7 cellular contexts compared by ENCODE assay signal in genomic region chr1:8283058-8283884, GRCh38. TPM values are rescaled to one million over a fixed set of nuclear protein-coding genes. Genes with fewer than 3 reads are reported as not detected.
DNase-seq lines count a peak whose midpoint lies in the region; ATAC-seq and TF ChIP-seq lines count a peak whose summit lies in the region.

No MANE protein-coding gene starts in this region.

- no peak overlapping the region for H3K9ac ChIP-seq in trophoblast cell (ENCODE audit: low read length)

- H3K23ac ChIP-seq in trophoblast cell (ENCODE audit: low read length), result peak overlapping the region; percentile 61

- H3K79me2 ChIP-seq in OCI-LY7 (ENCODE audit: insufficient read depth, low read depth, low read length) (no peaks in the 10 kb centered on the region), trophoblast cell (ENCODE audit: control insufficient read depth, insufficient read depth, low read length, poor library complexity) (no peaks in the 10 kb centered on the region)

- H2BK12ac ChIP-seq in trophoblast cell (ENCODE audit: low read length), result no peak overlapping the region

- DNase-seq in OCI-LY7 (ENCODE audit: low spot score) (peak; percentile 12), trophoblast cell (peak in 1 of 2 donors; percentile 10), SHP77 (lab: John Stamatoyannopoulos, UW) (no peak), iPS-NIHi7 (ENCODE audit: extremely low spot score) (no peak), posterior vena cava (ENCODE audit: low spot score) (no peak)

- H3K4me1 ChIP-seq in OCI-LY7 (ENCODE audit: insufficient read depth, low read length, poor library complexity, severe bottlenecking) (no peaks in the 10 kb centered on the region), trophoblast cell (ENCODE audit: control insufficient read depth in 1 of 2, insufficient read depth in 2 of 2, low read length in 2 of 2) (peaks cover 0 to 2% of the 10 kb centered on the region in 2 experiments)

- H3K27ac ChIP-seq in OCI-LY7 (ENCODE audit: low read depth, low read length, poor library complexity, severe bottlenecking) (no peak overlapping the region), trophoblast cell (ENCODE audit: low read depth, low read length) (no peak overlapping the region)

- BruUV-seq in OCI-LY7 (replicated peaks; lab: Mats Ljungman, UMichigan), result no TSS peak

- H3K18ac ChIP-seq in trophoblast cell (ENCODE audit: low read length), result no peak overlapping the region

- no peak overlapping the region for H3K14ac ChIP-seq in trophoblast cell (ENCODE audit: low read length)

- ATAC-seq in GM19324 (IDR thresholded peaks at IDR 0.05; ENCODE audit: low FRiP score, unreplicated experiment) (peak; percentile 87), HG02840 (IDR thresholded peaks at IDR 0.05; ENCODE audit: low FRiP score, unreplicated experiment) (peak; percentile 88)

- POLR2A ChIA-PET in OCI-LY7 (lab: Charles Lee), result interaction anchor here (0.5 kb wide), 1 partner anchor 597 kb away, joined by 3 read pairs; no protein-coding TSS in a partner anchor

- H4K8ac ChIP-seq in trophoblast cell (ENCODE audit: low read depth, low read length), result no peak overlapping the region

- no peaks in the 10 kb centered on the region for H3K9me3 ChIP-seq in OCI-LY7 (ENCODE audit: low read length)
- H3K9me3 ChIP-seq in trophoblast cell (ENCODE audit: insufficient read depth, low read depth, low read length), result no peaks in the 10 kb centered on the region

- no peaks in the 10 kb centered on the region for H4K20me1 ChIP-seq in OCI-LY7 (ENCODE audit: insufficient read depth, low read length)

- intact Hi-C loops in OCI-LY7 (cut with micrococcal nuclease; ENCODE audit: unreplicated experiment) (no loop called here), posterior vena cava (cut with DNase I) (no loop called here)

- WGBS in trophoblast cell (ENCODE audit: extremely low coverage, insufficient coverage, insufficient read length), result no CpG with 5 or more reads among the region's 14 CpGs

- no peak overlapping the region for H2BK5ac ChIP-seq in trophoblast cell (ENCODE audit: low read depth, low read length, poor library complexity)

- H4K12ac ChIP-seq in trophoblast cell (ENCODE audit: low read depth, low read length), result no peak overlapping the region

- no peak overlapping the region for H2BK120ac ChIP-seq in trophoblast cell (ENCODE audit: insufficient read depth, low read length, poor library complexity)

- H3K4ac ChIP-seq in trophoblast cell (ENCODE audit: low read depth, low read length), result no peak overlapping the region

- no peak overlapping the region for H3K4me3 ChIP-seq in OCI-LY7 (ENCODE audit: low read depth, low read length, poor library complexity, severe bottlenecking)
- no peak overlapping the region for H3K4me3 ChIP-seq in trophoblast cell (ENCODE audit: low read depth, low read length)

- CTCF ChIA-PET in OCI-LY7 (lab: Charles Lee; ENCODE audit: unreplicated experiment), result no interaction called here

- H3K9me2 ChIP-seq in OCI-LY7 (ENCODE audit: insufficient read depth, low read length), result no peaks in the 10 kb centered on the region

- no peaks in the 10 kb centered on the region for H3K79me1 ChIP-seq in trophoblast cell (ENCODE audit: low read length)

- no peak overlapping the region for H4K91ac ChIP-seq in trophoblast cell (ENCODE audit: low read depth, low read length)

- no peak overlapping the region for H3K4me2 ChIP-seq in OCI-LY7 (ENCODE audit: low read length)
- no peak overlapping the region for H3K4me2 ChIP-seq in trophoblast cell (ENCODE audit: low read length)

- no peaks in the 10 kb centered on the region for H3K36me3 ChIP-seq in OCI-LY7 (ENCODE audit: insufficient read depth, low read length)
- H3K36me3 ChIP-seq in trophoblast cell (ENCODE audit: control insufficient read depth in 1 of 2, insufficient read depth in 2 of 2, low read length in 2 of 2), result no peaks in the 10 kb centered on the region

- no peaks in the 10 kb centered on the region for H3K27me3 ChIP-seq in trophoblast cell (ENCODE audit: insufficient read depth, low read length)

- no peak for TF ChIP-seq CTCF in OCI-LY7 (conservative IDR thresholded peaks at IDR 0.05; ENCODE audit: low read length)

- H2AFZ ChIP-seq in OCI-LY7 (ENCODE audit: low read length) (no peak overlapping the region), trophoblast cell (ENCODE audit: insufficient read depth, low read length, poor library complexity) (no peak overlapping the region)

- no peak overlapping the region for H2AK5ac ChIP-seq in trophoblast cell (ENCODE audit: low read length)

RNA-seq across cellular contexts. Expression of gene SLC45A1, which starts 34.6 kb away (rescaled TPM):
- not detected in 2 replicates for total RNA-seq in OCI-LY7 (2014; rRNA removed; shearing (Covaris generic))
- total RNA-seq in OCI-LY7 (2022) (not detected in 2 replicates), posterior vena cava (1 to 10 TPM; 3.6 to 5.6 TPM)
- 0.49 and 0.65 TPM in 2 replicates for polyA plus RNA-seq in trophoblast cell (2013)

Comparison
In these comparisons a context has a peak if more than half of its experiments do, and no peak if none do; other contexts are left out.
1. RNA of gene SLC45A1, which starts 34.6 kb away (total RNA-seq): 3.6 to 5.6 TPM in posterior vena cava; not detected in OCI-LY7; every median in the first group is over 4 times any median in the second.